ENCODE assay signal across 8 cellular contexts in genomic region chr20:59007758-59008511, GRCh38. TPM values are rescaled to one million over a fixed set of nuclear protein-coding genes. Genes with fewer than 3 reads are reported as not detected.
DNase-seq lines count a peak whose midpoint lies in the region; ATAC-seq, FAIRE-seq and TF ChIP-seq lines count a peak whose summit lies in the region.

No MANE protein-coding gene starts in this region.

- TF ChIP-seq CTCF in kidney (IDR thresholded peaks at IDR 0.05; ENCODE audit: borderline replicate concordance, extremely low read depth, insufficient read depth) (no peak), suprapubic skin (IDR thresholded peaks at IDR 0.05) (no peak)

- DNase-seq in C1 segment of cervical spinal cord (lab: John Stamatoyannopoulos, UW) = peak in 9 of 14 donors; percentile 18 to 69 (median 51)
- no peak for DNase-seq in activated CD4-positive, alpha-beta memory T cell treated with anti-CD3 and anti-CD28 coated beads, Interleukin-2, amount 10 ng/mL, durations not matched to agents 7 days and 5 days
- DNase-seq in kidney = peak; percentile 78
- no peak for DNase-seq in suprapubic skin (ENCODE audit: low spot score in 2 of 2)
- no peak for DNase-seq in COR-L47 (lab: John Stamatoyannopoulos, UW)
- DNase-seq in epidermal melanocyte (ENCODE audit: insufficient read length, low spot score) = no peak

- peak overlapping the region; percentile 70 for H3K4me3 Mint-ChIP-seq in activated CD4-positive, alpha-beta memory T cell treated with anti-CD3 and anti-CD28 coated beads, Interleukin-2, amount 10 ng/mL, durations not matched to agents 7 days and 5 days

- H3K36me3 ChIP-seq in kidney (ENCODE audit: control insufficient read depth in 1 of 2, insufficient read depth in 2 of 2, low read length in 2 of 2) = no peaks in the 10 kb centered on the region
- H3K36me3 ChIP-seq in suprapubic skin = no peaks in the 10 kb centered on the region

- H3K27me3 ChIP-seq in suprapubic skin = no peaks in the 10 kb centered on the region

- H3K27me3 Mint-ChIP-seq in activated CD4-positive, alpha-beta memory T cell treated with anti-CD3 and anti-CD28 coated beads, Interleukin-2, amount 10 ng/mL, durations not matched to agents 7 days and 5 days = no peaks in the 10 kb centered on the region

- POLR2A ChIA-PET in activated CD4-positive, alpha-beta memory T cell treated with anti-CD3 and anti-CD28 coated beads, Interleukin-2, amount 10 ng/mL, durations not matched to agents 7 days and 5 days (lab: Charles Lee) = interaction anchor here (0.6 to 2.0 kb wide), 4 partner anchors 24 to 119 kb away, joined by 3 to 17 read pairs (median 4); partner anchors contain the start of gene ATP5F1E

- no peak for FAIRE-seq in kidney (lab: Jason Lieb, UNC)

- no peak for TF ChIP-seq EP300 in suprapubic skin (IDR thresholded peaks at IDR 0.05)

- no peaks in the 10 kb centered on the region for H3K9me3 Mint-ChIP-seq in activated CD4-positive, alpha-beta memory T cell treated with anti-CD3 and anti-CD28 coated beads, Interleukin-2, amount 10 ng/mL, durations not matched to agents 7 days and 5 days

- ATAC-seq in GM19351 (IDR thresholded peaks at IDR 0.05; ENCODE audit: unreplicated experiment) = peak; percentile 40
- ATAC-seq in HG03354 (IDR thresholded peaks at IDR 0.05; ENCODE audit: poor library complexity, severe bottlenecking, unreplicated experiment) = peak; percentile 43

- peaks cover 7% of the 10 kb centered on the region for H3K36me3 Mint-ChIP-seq in activated CD4-positive, alpha-beta memory T cell treated with anti-CD3 and anti-CD28 coated beads, Interleukin-2, amount 10 ng/mL, durations not matched to agents 7 days and 5 days (ENCODE audit: low read depth)

- peak overlapping the region in 1 of 2 donors; percentile 47 for H3K27ac ChIP-seq in kidney (ENCODE audit: low read depth in 2 of 2, low read length in 2 of 2)
- peak overlapping the region; percentile 87 for H3K27ac ChIP-seq in suprapubic skin

- peak overlapping the region; percentile 47 for H3K27ac Mint-ChIP-seq in activated CD4-positive, alpha-beta memory T cell treated with anti-CD3 and anti-CD28 coated beads, Interleukin-2, amount 10 ng/mL, durations not matched to agents 7 days and 5 days

- H3K9me3 ChIP-seq in kidney (ENCODE audit: control insufficient read depth in 1 of 2, low read length in 2 of 2) (no peaks in the 10 kb centered on the region), suprapubic skin (no peaks in the 10 kb centered on the region)

- no peak overlapping the region for H3K9ac ChIP-seq in kidney (ENCODE audit: low read length in 2 of 2)

- H3K4me1 ChIP-seq in kidney (ENCODE audit: control insufficient read depth in 1 of 2, insufficient read depth in 1 of 2, low read depth in 1 of 2, low read length in 2 of 2) (peaks cover 14 to 18% of the 10 kb centered on the region in 2 donors), suprapubic skin (peaks cover 60% of the 10 kb centered on the region)

- TF ChIP-seq POLR2A in suprapubic skin (IDR thresholded peaks at IDR 0.05) = no peak

- H3K4me1 Mint-ChIP-seq in activated CD4-positive, alpha-beta memory T cell treated with anti-CD3 and anti-CD28 coated beads, Interleukin-2, amount 10 ng/mL, durations not matched to agents 7 days and 5 days = peaks cover 59% of the 10 kb centered on the region

- CTCF ChIA-PET in activated CD4-positive, alpha-beta memory T cell treated with anti-CD3 and anti-CD28 coated beads, Interleukin-2, amount 10 ng/mL, durations not matched to agents 7 days and 5 days (lab: Charles Lee) = interaction anchor here (1.5 kb wide), 1 partner anchor 36 kb away, joined by 3 read pairs; no protein-coding TSS in a partner anchor

- H3K4me3 ChIP-seq in kidney (ENCODE audit: low read length in 2 of 2) (peak overlapping the region in 1 of 2 donors; percentile 73), suprapubic skin (peak overlapping the region; percentile 84)

- intact Hi-C loops in kidney (cut with DNase I) = no loop called here

- WGBS in suprapubic skin = 82% methylated on average over 20 of the region's 20 CpGs

RNA-seq across cellular contexts. Expression of gene CTSZ, which starts 0.9 kb away (rescaled TPM):
- 10 to 100 TPM; 45.0 to 49.0 TPM for total RNA-seq in activated CD4-positive, alpha-beta memory T cell treated with anti-CD3 and anti-CD28 coated beads, Interleukin-2, amount 10 ng/mL, durations not matched to agents 7 days and 5 days
- total RNA-seq in kidney (200 TPM), suprapubic skin (10 to 100 TPM; 25.6 to 38.7 (median 34.7) TPM)
- 234 TPM for polyA plus RNA-seq in kidney (ENCODE audit: insufficient read depth, low read depth, low replicate concordance)

RNA-seq across cellular contexts. Expression of gene TUBB1, which starts 11.3 kb away (rescaled TPM):
- total RNA-seq in activated CD4-positive, alpha-beta memory T cell treated with anti-CD3 and anti-CD28 coated beads, Interleukin-2, amount 10 ng/mL, durations not matched to agents 7 days and 5 days = not detected
- total RNA-seq in kidney = not detected
- polyA plus RNA-seq in kidney (ENCODE audit: insufficient read depth, low read depth, low replicate concordance) = 0.17 TPM
- under 1 TPM in 1 of 4 donors, not detected in 3; 0.17 TPM for total RNA-seq in suprapubic skin

RNA-seq across cellular contexts. Expression of gene ATP5F1E, which starts 24.2 kb away (rescaled TPM):
- 10 to 100 TPM; 80.4 to 82.1 TPM for total RNA-seq in activated CD4-positive, alpha-beta memory T cell treated with anti-CD3 and anti-CD28 coated beads, Interleukin-2, amount 10 ng/mL, durations not matched to agents 7 days and 5 days
- total RNA-seq in kidney = 67.7 TPM
- 251 TPM for polyA plus RNA-seq in kidney (ENCODE audit: insufficient read depth, low read depth, low replicate concordance)
- 10 to 100 TPM; 16.1 to 26.8 (median 19.5) TPM for total RNA-seq in suprapubic skin

RNA-seq across cellular contexts. Expression of gene NELFCD, which starts 26.9 kb away (rescaled TPM):
- total RNA-seq in activated CD4-positive, alpha-beta memory T cell treated with anti-CD3 and anti-CD28 coated beads, Interleukin-2, amount 10 ng/mL, durations not matched to agents 7 days and 5 days = 10 to 100 TPM; 63.3 to 69.0 TPM
- total RNA-seq in kidney (50.2 TPM), suprapubic skin (10 to 100 TPM; 45.9 to 90.0 (median 63.4) TPM)
- 63.4 TPM for polyA plus RNA-seq in kidney (ENCODE audit: insufficient read depth, low read depth, low replicate concordance)

RNA-seq across cellular contexts. Expression of gene PRELID3B, which starts 34.7 kb away (rescaled TPM):
- total RNA-seq in activated CD4-positive, alpha-beta memory T cell treated with anti-CD3 and anti-CD28 coated beads, Interleukin-2, amount 10 ng/mL, durations not matched to agents 7 days and 5 days = 10 to 100 TPM; 88.6 to 88.7 TPM
- total RNA-seq in kidney = 38.5 TPM
- polyA plus RNA-seq in kidney (ENCODE audit: insufficient read depth, low read depth, low replicate concordance) = 26.4 TPM
- 10 to 100 TPM; 25.4 to 42.2 (median 32.8) TPM for total RNA-seq in suprapubic skin

Comparison
In these comparisons a context has a peak if more than half of its experiments do, and no peak if none do; other contexts are left out.
1. DNase-seq: peak in C1 segment of cervical spinal cord (9 of 14) and kidney (single experiment); none in activated CD4-positive, alpha-beta memory T cell treated with anti-CD3 and anti-CD28 coated beads, Interleukin-2, amount 10 ng/mL, durations not matched to agents 7 days and 5 days (single experiment), suprapubic skin (0 of 2), COR-L47 (single experiment) and epidermal melanocyte (single experiment).